ENCODE assay signal across 8 cellular contexts in the genomic region with DNA sequence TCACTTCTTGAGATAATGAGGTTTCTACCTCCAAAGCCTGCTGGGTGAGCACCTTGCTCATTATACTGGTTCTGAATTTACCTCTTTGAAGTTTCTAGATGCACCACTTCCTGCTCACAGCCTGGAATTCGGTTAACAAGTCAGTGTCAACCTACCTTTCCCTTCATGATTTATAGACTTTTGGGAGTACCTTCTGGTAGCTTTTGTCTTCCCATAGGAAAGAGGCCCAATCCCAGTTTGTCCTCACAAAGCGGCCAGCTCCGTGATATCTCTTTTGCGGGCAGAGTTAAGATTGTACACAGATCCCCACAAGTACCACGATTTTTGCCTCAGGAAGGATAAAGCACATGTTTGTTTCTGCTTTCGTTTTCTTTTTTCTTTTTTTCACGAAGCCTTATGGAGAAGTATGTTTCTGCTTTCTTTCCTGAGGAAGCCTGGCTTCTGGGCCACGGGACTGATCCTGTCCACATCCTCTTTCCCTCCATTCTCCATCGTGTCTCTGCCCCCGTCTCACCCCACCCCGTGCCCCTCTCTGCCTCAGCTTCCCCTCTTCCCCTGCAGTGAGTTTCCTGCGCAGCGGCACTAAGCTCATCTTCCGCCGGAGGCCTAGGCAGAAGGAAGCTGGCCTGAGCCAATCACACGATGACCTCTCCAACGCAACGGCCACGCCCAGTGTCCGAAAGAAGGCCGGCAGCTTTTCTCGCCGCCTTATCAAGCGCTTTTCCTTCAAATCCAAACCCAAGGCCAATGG. TPM values are rescaled to one million over a fixed set of nuclear protein-coding genes. Genes with fewer than 3 reads are reported as not detected.
DNase-seq lines count a peak whose midpoint lies in the region; ATAC-seq, FAIRE-seq and TF ChIP-seq lines count a peak whose summit lies in the region.

No MANE protein-coding gene starts in this region.

- H3K27me3 ChIP-seq in H9 (ENCODE audit: insufficient read depth, low read length): no peaks in the 10 kb centered on the region
- H3K27me3 ChIP-seq in right atrium auricular region: no peaks in the 10 kb centered on the region

- no peak overlapping the region for H2BK120ac ChIP-seq in H9 (ENCODE audit: low read depth, low read length, poor library complexity, severe bottlenecking)

- no peak overlapping the region for H3K4me2 ChIP-seq in H9 (ENCODE audit: insufficient read depth, insufficient read length, low read length)

- peaks cover 2% of the 10 kb centered on the region for H3K23me2 ChIP-seq in H9 (ENCODE audit: insufficient read length, low read depth, low read length, poor library complexity, severe bottlenecking)

- H4K5ac ChIP-seq in H9 (ENCODE audit: insufficient read length, low read depth, low read length): no peak overlapping the region

- no peak for FAIRE-seq in urothelium cell line (lab: Jason Lieb, UNC)

- no peak overlapping the region for H3K27ac ChIP-seq in H9 (ENCODE audit: insufficient read length, low read depth, low read length)
- H3K27ac ChIP-seq in right atrium auricular region: no peak overlapping the region

- no peak overlapping the region for H3K27ac Mint-ChIP-seq in H9

- H3K79me2 ChIP-seq in H9 (ENCODE audit: insufficient read depth, low read length): no peaks in the 10 kb centered on the region

- no peak overlapping the region for H2BK12ac ChIP-seq in H9 (ENCODE audit: insufficient read length, low read depth, low read length)

- peaks cover 13 to 22% of the 10 kb centered on the region in 2 experiments for H3K4me1 Mint-ChIP-seq in H9

- no peak overlapping the region for H2BK5ac ChIP-seq in H9 (ENCODE audit: insufficient read length, low read length)

- H2BK20ac ChIP-seq in H9 (ENCODE audit: low read depth, low read length, poor library complexity, severe bottlenecking): no peak overlapping the region

- H3K4me1 ChIP-seq in H9 (ENCODE audit: insufficient read depth, low read length): no peaks in the 10 kb centered on the region
- H3K4me1 ChIP-seq in right atrium auricular region: peaks cover 0 to 2% of the 10 kb centered on the region in 2 donors

- TF ChIP-seq CTCF in H9 (conservative IDR thresholded peaks at IDR 0.05) (no peak), right atrium auricular region (IDR thresholded peaks at IDR 0.05) (no peak)

- no peak overlapping the region for H3K23ac ChIP-seq in H9 (ENCODE audit: insufficient read length, low read depth, low read length)

- peaks cover 35% of the 10 kb centered on the region for H3K36me3 ChIP-seq in right atrium auricular region

- no peak overlapping the region for H4K8ac ChIP-seq in H9 (replicated peaks; ENCODE audit: insufficient read length, low read depth, low read length)

- H3K36me3 Mint-ChIP-seq in H9 (ENCODE audit: insufficient read depth in 1 of 3, low read depth in 3 of 3): no peaks in the 10 kb centered on the region; a peak in 2 of 7 replicates

- H4K20me1 ChIP-seq in H9 (ENCODE audit: control insufficient read depth, insufficient read depth, insufficient read length): no peaks in the 10 kb centered on the region

- H2AK5ac ChIP-seq in H9 (ENCODE audit: insufficient read length, low read length): no peak overlapping the region

- no peak overlapping the region for H3K18ac ChIP-seq in H9 (ENCODE audit: insufficient read length, low read depth, low read length)

- H3K9me3 ChIP-seq in H9 (ENCODE audit: control insufficient read depth, low read depth, low read length): no peaks in the 10 kb centered on the region
- no peaks in the 10 kb centered on the region for H3K9me3 ChIP-seq in right atrium auricular region

- H4K91ac ChIP-seq in H9 (ENCODE audit: insufficient read length, low read depth, low read length): no peak overlapping the region

- no peaks in the 10 kb centered on the region; the same call in 1 of the 2 replicates for H3K27me3 Mint-ChIP-seq in H9 (ENCODE audit: low read depth)

- no peak overlapping the region for H2AFZ ChIP-seq in H9 (ENCODE audit: low read length)

- H3K79me1 ChIP-seq in H9 (ENCODE audit: insufficient read depth, low read depth, low read length, poor library complexity, severe bottlenecking): no peaks in the 10 kb centered on the region

- no peak overlapping the region for H3K4me3 ChIP-seq in right atrium auricular region

- no peak overlapping the region for H3T11ph ChIP-seq in H9 (ENCODE audit: low read length)

- no peak overlapping the region for H3K4ac ChIP-seq in H9 (ENCODE audit: low read depth, low read length)

- H3K9ac ChIP-seq in H9 (ENCODE audit: extremely low read depth, insufficient read length, low read length): no peak overlapping the region

- H2BK15ac ChIP-seq in H9 (ENCODE audit: low read depth, low read length): no peak overlapping the region

- peak overlapping the region in 1 of 2 experiments; percentile 25; a peak in 1 of 5 replicates for H3K4me3 Mint-ChIP-seq in H9

- no peaks in the 10 kb centered on the region; a peak in 1 of 5 replicates for H3K9me3 Mint-ChIP-seq in H9

- ATAC-seq in GM18520 (IDR thresholded peaks at IDR 0.05; ENCODE audit: unreplicated experiment): no peak

- no peak overlapping the region for H3K14ac ChIP-seq in H9 (ENCODE audit: insufficient read depth, low read length)

- WGBS in H9 (ENCODE audit: extremely low coverage, insufficient read length, low lambda C conversion rate): no CpG with 5 or more reads among the region's 24 CpGs

- DNase-seq in H9 (peak; percentile 59), right atrium auricular region (ENCODE audit: low spot score) (peak; percentile 68), GM19240 (ENCODE audit: insufficient read length, low spot score) (no peak), germinal center (ENCODE audit: low spot score) (no peak), urothelium cell line (ENCODE audit: low spot score) (no peak)
- peak; percentile 46 to 50 for DNase-seq in activated T-cell treated with anti-CD3 and anti-CD28 coated beads, Interleukin-2, amount 50 U/mL, for 48 hours
- peak; percentile 33 for DNase-seq in stimulated activated CD4-positive, alpha-beta T cell treated with anti-CD3 and anti-CD28 coated beads, Interleukin-4, amount 100 ng/mL, for 1 hour

- H3K56ac ChIP-seq in H9 (ENCODE audit: insufficient read length, low read depth, low read length): no peak overlapping the region

RNA-seq across cellular contexts. Expression of a gene that starts 5.7 kb away (rescaled TPM):
- total RNA-seq in H9 (2021): 42.1 and 42.4 TPM in 2 replicates
- total RNA-seq in right atrium auricular region: 10 to 100 TPM; 11.2 to 18.1 TPM

RNA-seq across cellular contexts. Expression of a gene that starts 8.5 kb away (rescaled TPM):
- total RNA-seq in H9 (2021) (5.5 and 5.6 TPM in 2 replicates), right atrium auricular region (10 to 100 TPM; 10.0 to 14.2 TPM)

RNA-seq across cellular contexts. Expression of a gene that starts 14.0 kb away (rescaled TPM):
- total RNA-seq in H9 (2021) (43.6 and 44.5 TPM in 2 replicates), right atrium auricular region (10 to 100 TPM; 15.8 to 18.6 TPM)

RNA-seq across cellular contexts. Expression of a gene that starts 31.0 kb away (rescaled TPM):
- 57.2 and 57.7 TPM in 2 replicates for total RNA-seq in H9 (2021)
- total RNA-seq in right atrium auricular region: 10 to 100 TPM in 1 of 2 donors, 1 to 10 TPM in 1; 4.9 to 13.3 TPM

RNA-seq across cellular contexts. Expression of a gene that starts 33.2 kb away (rescaled TPM):
- total RNA-seq in H9 (2021): 0.68 and 1.2 TPM in 2 replicates
- total RNA-seq in right atrium auricular region: 1 to 10 TPM; 1.4 to 1.8 TPM

Comparison
In these comparisons a context has a peak if more than half of its experiments do, and no peak if none do; other contexts are left out.
1. DNase-seq: peak in H9 (single experiment), activated T-cell treated with anti-CD3 and anti-CD28 coated beads, Interleukin-2, amount 50 U/mL, for 48 hours (2 of 2), right atrium auricular region (single experiment) and stimulated activated CD4-positive, alpha-beta T cell treated with anti-CD3 and anti-CD28 coated beads, Interleukin-4, amount 100 ng/mL, for 1 hour (single experiment); none in GM19240 (single experiment), germinal center (single experiment) and urothelium cell line (single experiment).